In genomic region chr4:137648531-137648930, GRCh38 we compare ENCODE assay signal across 24 cellular contexts.
DNase-seq lines count a peak whose midpoint lies in the region; ATAC-seq and TF ChIP-seq lines count a peak whose summit lies in the region.
"Had no signal": no experiment of that assay in that cellular context is flagged by ENCODE, and none has a peak within 500 bp of the region (broad histone marks: within the 10 kb centered on the region; RNA-seq: fewer than 3 reads in every experiment).

No MANE protein-coding gene starts in this region.

- no peak overlapping the region for H3K4me2 ChIP-seq in OCI-LY3 (ENCODE audit: low read length)
- no peak overlapping the region for H3K4me2 ChIP-seq in neuronal stem cell (ENCODE audit: insufficient read depth, low read length, poor library complexity, severe bottlenecking)
- H3K4me2 ChIP-seq: SK-N-SH had no signal

- no peak overlapping the region for H2BK120ac ChIP-seq in neuronal stem cell (ENCODE audit: low read depth, low read length)

- POLR2A ChIA-PET in activated CD4-positive, alpha-beta T cell treated with anti-CD3 and anti-CD28 coated beads, Interleukin-2, amount 10 ng/mL, durations not matched to agents 7 days and 5 days (lab: Charles Lee), result no interaction called here

- H3K9me3 Mint-ChIP-seq in activated CD4-positive, alpha-beta T cell treated with anti-CD3 and anti-CD28 coated beads, Interleukin-2, amount 10 ng/mL, durations not matched to agents 7 days and 5 days, result no peaks in the 10 kb centered on the region
- H3K9me3 Mint-ChIP-seq: CD8-positive, alpha-beta T cell; H9; HFFc6 had no signal

- no peak for ATAC-seq in GM21526 (IDR thresholded peaks at IDR 0.05; ENCODE audit: low FRiP score, unreplicated experiment)
- ATAC-seq: CD8-positive, alpha-beta T cell had no signal

- no peak overlapping the region for H2AK5ac ChIP-seq in neuronal stem cell (ENCODE audit: low read depth, low read length)

- H3K27ac ChIP-seq in OCI-LY3 (ENCODE audit: low read length), result no peak overlapping the region
- H3K27ac ChIP-seq in neuronal stem cell (replicated peaks; ENCODE audit: low read length), result no peak overlapping the region
- no peak overlapping the region for H3K27ac ChIP-seq in spleen
- H3K27ac ChIP-seq in uterus, result no peak overlapping the region
- H3K27ac ChIP-seq: C4-2B, Peyer's patch had no signal

- H4K91ac ChIP-seq in neuronal stem cell (ENCODE audit: low read depth, low read length, poor library complexity), result no peak overlapping the region

- no peaks in the 10 kb centered on the region for H3K27me3 Mint-ChIP-seq in activated CD4-positive, alpha-beta T cell treated with anti-CD3 and anti-CD28 coated beads, Interleukin-2, amount 10 ng/mL, durations not matched to agents 7 days and 5 days
- H3K27me3 Mint-ChIP-seq: B cell had no signal

- peaks cover 21% of the 10 kb centered on the region for H3K4me1 ChIP-seq in OCI-LY3 (ENCODE audit: low read length)
- no peaks in the 10 kb centered on the region for H3K4me1 ChIP-seq in neuronal stem cell (ENCODE audit: control insufficient read depth in 2 of 2, insufficient read depth in 1 of 2, low read depth in 1 of 2, low read length in 2 of 2)
- H3K4me1 ChIP-seq in spleen, result no peaks in the 10 kb centered on the region
- H3K4me1 ChIP-seq in uterus, result no peaks in the 10 kb centered on the region
- H3K4me1 ChIP-seq: Peyer's patch had no signal

- H3K9ac ChIP-seq in OCI-LY3 (ENCODE audit: low read length) (no peak overlapping the region), neuronal stem cell (ENCODE audit: low read depth, low read length, poor library complexity) (no peak overlapping the region)
- H3K9ac ChIP-seq: SK-N-SH had no signal

- H3K79me2 ChIP-seq in OCI-LY3 (ENCODE audit: low read length), result no peaks in the 10 kb centered on the region

- peak; percentile 61 for DNase-seq in foreskin melanocyte
- no peak for DNase-seq in neuronal stem cell (ENCODE audit: low spot score)
- DNase-seq in spleen, result no peak
- DNase-seq in activated CD4-positive, alpha-beta T cell treated with anti-CD3 and anti-CD28 coated beads, Interleukin-2, amount 10 ng/mL, durations not matched to agents 7 days and 5 days, result no peak
- no peak for DNase-seq in uterus
- DNase-seq: CD8-positive, alpha-beta T cell; DMS79 treated with DMSO at 0.1 percent for 48 hours; GF-D8; H9; HFFc6; NCI-H1092; NCI-H1417 treated with DMSO at 0.1 percent for 48 hours; NCI-H1694 treated with DMSO at 0.1 percent for 48 hours; NCI-H2081; NCI-H2227 treated with DMSO at 0.1 percent for 48 hours; NCI-H526 treated with DMSO at 0.1 percent for 48 hours; Peyer's patch; SIG-M5; SK-N-SH; SW 1271 had no signal

- no peaks in the 10 kb centered on the region for H4K20me1 ChIP-seq in OCI-LY3 (ENCODE audit: insufficient read depth, low read length)

- intact Hi-C loops in spleen (cut with DNase I; ENCODE audit: low total_unique reads), result no loop called here
- intact Hi-C loops in uterus (cut with DNase I; ENCODE audit: low total_unique reads), result no loop called here

- no peak overlapping the region for H3K4me3 ChIP-seq in OCI-LY3 (ENCODE audit: low read length)
- no peak overlapping the region for H3K4me3 ChIP-seq in neuronal stem cell (ENCODE audit: low read length in 2 of 2)
- no peak overlapping the region for H3K4me3 ChIP-seq in spleen
- H3K4me3 ChIP-seq in uterus, result no peak overlapping the region
- H3K4me3 ChIP-seq: Peyer's patch had no signal

- no peak overlapping the region for H3K14ac ChIP-seq in neuronal stem cell (ENCODE audit: low read length)

- H3K4me1 Mint-ChIP-seq in activated CD4-positive, alpha-beta T cell treated with anti-CD3 and anti-CD28 coated beads, Interleukin-2, amount 10 ng/mL, durations not matched to agents 7 days and 5 days, result no peaks in the 10 kb centered on the region
- H3K4me1 Mint-ChIP-seq: B cell, H9 had no signal

- H3K27ac Mint-ChIP-seq in activated CD4-positive, alpha-beta T cell treated with anti-CD3 and anti-CD28 coated beads, Interleukin-2, amount 10 ng/mL, durations not matched to agents 7 days and 5 days, result no peak overlapping the region
- H3K27ac Mint-ChIP-seq: B cell; CD8-positive, alpha-beta T cell; H9; HFFc6 had no signal

- no peak overlapping the region for H3K23ac ChIP-seq in neuronal stem cell (ENCODE audit: low read depth, low read length, poor library complexity)

- no CpG with 5 or more reads among the region's 4 CpGs for WGBS in neuronal stem cell (ENCODE audit: extremely low coverage in 2 of 2, insufficient read length in 2 of 2, insufficient replicate concordance in 1 of 2), 2 donors
- WGBS in spleen, 5 donors, result 67 to 89% (median 74%) methylated on average over 4 of the region's 4 CpGs

- H3K9me3 ChIP-seq in OCI-LY3 (ENCODE audit: insufficient read depth, low read length), result peaks cover 14% of the 10 kb centered on the region; the same call in 1 of the 2 replicates
- no peaks in the 10 kb centered on the region for H3K9me3 ChIP-seq in neuronal stem cell (replicated peaks in 1 of 2; ENCODE audit: control insufficient read depth in 2 of 2, insufficient read depth in 1 of 2, low read depth in 1 of 2, low read length in 2 of 2)
- H3K9me3 ChIP-seq in spleen, result no peaks in the 10 kb centered on the region
- H3K9me3 ChIP-seq in uterus, result no peaks in the 10 kb centered on the region
- H3K9me3 ChIP-seq: Peyer's patch, SK-N-SH had no signal

- no peak overlapping the region for H2BK15ac ChIP-seq in neuronal stem cell (ENCODE audit: low read length)

- no peaks in the 10 kb centered on the region for H3K79me1 ChIP-seq in neuronal stem cell (ENCODE audit: low read depth, low read length)

- peaks cover 8% of the 10 kb centered on the region for H3K36me3 ChIP-seq in OCI-LY3 (replicated peaks; ENCODE audit: low read depth, low read length)
- no peaks in the 10 kb centered on the region for H3K36me3 ChIP-seq in neuronal stem cell (replicated peaks in 1 of 2; ENCODE audit: control insufficient read depth in 2 of 2, insufficient read depth in 2 of 2, low read length in 2 of 2)
- no peaks in the 10 kb centered on the region for H3K36me3 ChIP-seq in spleen
- H3K36me3 ChIP-seq in uterus, result no peaks in the 10 kb centered on the region
- H3K36me3 ChIP-seq: Peyer's patch had no signal

- no peak overlapping the region for H4K8ac ChIP-seq in neuronal stem cell (ENCODE audit: low read depth, low read length)

- no peak for TF ChIP-seq POLR2A in spleen (IDR thresholded peaks at IDR 0.05)
- TF ChIP-seq POLR2A in uterus (IDR thresholded peaks at IDR 0.05), result no peak

- no peak overlapping the region for H3K4me3 Mint-ChIP-seq in activated CD4-positive, alpha-beta T cell treated with anti-CD3 and anti-CD28 coated beads, Interleukin-2, amount 10 ng/mL, durations not matched to agents 7 days and 5 days
- H3K4me3 Mint-ChIP-seq: B cell; CD8-positive, alpha-beta T cell; H9; HFFc6 had no signal

- no peak overlapping the region for H2BK12ac ChIP-seq in neuronal stem cell (ENCODE audit: low read length)

- H3K36me3 Mint-ChIP-seq in activated CD4-positive, alpha-beta T cell treated with anti-CD3 and anti-CD28 coated beads, Interleukin-2, amount 10 ng/mL, durations not matched to agents 7 days and 5 days (ENCODE audit: low read depth), result no peaks in the 10 kb centered on the region
- H3K36me3 Mint-ChIP-seq: CD8-positive, alpha-beta T cell had no signal

- TF ChIP-seq CTCF in OCI-LY3 (IDR thresholded peaks at IDR 0.05; ENCODE audit: low read depth, low read length) (no peak), spleen (IDR thresholded peaks at IDR 0.05 in 8 of 11, conservative IDR thresholded peaks at IDR 0.05 in 3 of 11) (no peak), uterus (IDR thresholded peaks at IDR 0.05) (no peak)

- no peak overlapping the region for H2BK5ac ChIP-seq in neuronal stem cell (ENCODE audit: low read length)

- peak overlapping the region; percentile 19; the same call in 1 of the 2 replicates for H2AFZ ChIP-seq in OCI-LY3 (ENCODE audit: low read depth, low read length)
- H2AFZ ChIP-seq in neuronal stem cell (ENCODE audit: low read length), result peak overlapping the region; percentile 62

- H3K18ac ChIP-seq in neuronal stem cell (ENCODE audit: low read length), result no peak overlapping the region

- H3K4ac ChIP-seq in neuronal stem cell (ENCODE audit: low read length), result no peak overlapping the region

- CTCF ChIA-PET in activated CD4-positive, alpha-beta T cell treated with anti-CD3 and anti-CD28 coated beads, Interleukin-2, amount 10 ng/mL, durations not matched to agents 7 days and 5 days (lab: Charles Lee), result no interaction called here

- no peaks in the 10 kb centered on the region for H3K27me3 ChIP-seq in OCI-LY3 (ENCODE audit: low read depth, low read length)
- no peaks in the 10 kb centered on the region for H3K27me3 ChIP-seq in neuronal stem cell (ENCODE audit: control insufficient read depth in 3 of 3, insufficient read depth in 3 of 3, low read depth in 1 of 3, low read length in 3 of 3)
- no peaks in the 10 kb centered on the region for H3K27me3 ChIP-seq in spleen (replicated peaks in 1 of 7)
- no peaks in the 10 kb centered on the region for H3K27me3 ChIP-seq in uterus
- H3K27me3 ChIP-seq: Peyer's patch had no signal
